ENCODE assay signal across 1 cellular context in the genomic region with DNA sequence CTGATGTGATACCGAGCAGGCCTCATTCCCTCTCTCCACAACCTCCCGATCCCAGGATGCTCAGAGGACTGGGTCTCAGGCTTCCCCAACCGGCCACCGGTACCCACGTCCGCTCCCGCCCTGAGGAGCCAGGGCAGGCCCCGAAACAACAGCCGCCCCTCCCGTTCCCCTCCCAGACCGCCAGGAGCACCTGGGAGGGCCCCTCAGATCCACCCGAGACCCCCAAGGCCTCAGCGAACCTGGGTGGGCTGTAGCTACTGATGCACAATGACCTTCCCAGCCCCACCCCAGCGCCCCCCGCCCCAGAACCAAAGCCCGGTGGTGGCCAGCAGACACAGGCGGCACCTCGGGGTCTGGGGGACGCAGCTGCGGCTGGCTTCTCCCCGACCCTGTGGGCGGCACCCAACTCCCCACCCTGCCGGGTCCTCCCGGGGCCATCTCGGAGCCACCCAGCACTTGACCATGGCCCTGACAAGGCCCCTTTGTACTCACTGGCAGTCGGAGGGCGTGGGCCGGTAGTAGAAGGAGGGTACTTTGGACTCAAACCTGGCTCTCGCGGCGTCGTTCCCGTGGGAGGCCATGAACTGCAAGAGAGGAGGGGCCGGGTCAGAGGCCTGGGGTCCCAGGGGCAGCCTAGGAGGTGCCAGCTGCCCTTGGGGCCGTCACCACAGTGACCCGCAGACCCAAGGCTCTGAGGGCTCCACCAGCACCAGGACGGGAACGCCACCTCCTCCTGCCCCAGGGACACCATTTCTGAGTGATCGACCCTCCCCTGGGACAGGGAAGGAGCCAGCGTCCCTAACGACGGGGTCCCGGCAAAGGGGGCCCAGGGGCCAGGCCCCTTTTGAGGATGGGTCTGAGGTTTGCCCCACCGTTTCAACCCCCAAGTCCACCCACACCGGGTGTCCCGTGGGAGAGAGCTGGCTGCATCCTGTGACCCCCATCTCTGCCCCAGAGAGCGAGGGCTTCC.
TF ChIP-seq lines count a peak whose summit lies in the region.

No MANE protein-coding gene starts in this region.

TF ChIP-seq in HepG2, 621 proteins besides CTCF, POLR2A, EP300 and RAD21 (continued from another document and continues in another):
- TF ChIP-seq ZNF407 (CRISPR knock-in tag; IDR thresholded peaks at IDR 0.05; ENCODE audit: not compliant biosample characterization), result no peak
- peak; percentile 95 for TF ChIP-seq HNRNPL (IDR thresholded peaks at IDR 0.05; ENCODE audit: low read depth, low read length)
- no peak for TF ChIP-seq TOE1 (CRISPR knock-in tag; IDR thresholded peaks at IDR 0.05)
- TF ChIP-seq SRSF9 (IDR thresholded peaks at IDR 0.05; ENCODE audit: borderline replicate concordance, insufficient read depth, low read depth, low read length, poor library complexity, severe bottlenecking), result no peak
- no peak for TF ChIP-seq XBP1 (CRISPR knock-in tag; IDR thresholded peaks at IDR 0.05)
- TF ChIP-seq SYNCRIP (IDR thresholded peaks at IDR 0.05; ENCODE audit: insufficient read depth, low read depth, low read length), result no peak
- no peak for TF ChIP-seq KLF6 (CRISPR knock-in tag; IDR thresholded peaks at IDR 0.05)
- TF ChIP-seq GLMP (CRISPR knock-in tag; IDR thresholded peaks at IDR 0.05; ENCODE audit: borderline replicate concordance), result no peak
- TF ChIP-seq ZSCAN5A (CRISPR knock-in tag; IDR thresholded peaks at IDR 0.05; ENCODE audit: borderline replicate concordance), result no peak; the same call in 1 of the 2 replicates
- TF ChIP-seq MYNN (CRISPR knock-in tag; IDR thresholded peaks at IDR 0.05; ENCODE audit: low read depth), result no peak
- TF ChIP-seq POLR2G (IDR thresholded peaks at IDR 0.05; ENCODE audit: low read depth, low read length), result peak; percentile 91
- peak; percentile 51; the same call in 1 of the 2 replicates for TF ChIP-seq ZC3H13 (CRISPR knock-in tag; IDR thresholded peaks at IDR 0.05)
- no peak for TF ChIP-seq NONO (IDR thresholded peaks at IDR 0.05)
- peak; percentile 94 for TF ChIP-seq NONO (CRISPR knock-in tag; conservative IDR thresholded peaks at IDR 0.05)
- TF ChIP-seq ZBTB8A (CRISPR knock-in tag; IDR thresholded peaks at IDR 0.05; ENCODE audit: borderline replicate concordance, low read depth), result no peak
- TF ChIP-seq ZNF280B (CRISPR knock-in tag; IDR thresholded peaks at IDR 0.05; ENCODE audit: borderline replicate concordance), result no peak
- no peak for TF ChIP-seq ZNF276 (CRISPR knock-in tag; IDR thresholded peaks at IDR 0.05; ENCODE audit: low read depth)
- TF ChIP-seq, protein P1, sequence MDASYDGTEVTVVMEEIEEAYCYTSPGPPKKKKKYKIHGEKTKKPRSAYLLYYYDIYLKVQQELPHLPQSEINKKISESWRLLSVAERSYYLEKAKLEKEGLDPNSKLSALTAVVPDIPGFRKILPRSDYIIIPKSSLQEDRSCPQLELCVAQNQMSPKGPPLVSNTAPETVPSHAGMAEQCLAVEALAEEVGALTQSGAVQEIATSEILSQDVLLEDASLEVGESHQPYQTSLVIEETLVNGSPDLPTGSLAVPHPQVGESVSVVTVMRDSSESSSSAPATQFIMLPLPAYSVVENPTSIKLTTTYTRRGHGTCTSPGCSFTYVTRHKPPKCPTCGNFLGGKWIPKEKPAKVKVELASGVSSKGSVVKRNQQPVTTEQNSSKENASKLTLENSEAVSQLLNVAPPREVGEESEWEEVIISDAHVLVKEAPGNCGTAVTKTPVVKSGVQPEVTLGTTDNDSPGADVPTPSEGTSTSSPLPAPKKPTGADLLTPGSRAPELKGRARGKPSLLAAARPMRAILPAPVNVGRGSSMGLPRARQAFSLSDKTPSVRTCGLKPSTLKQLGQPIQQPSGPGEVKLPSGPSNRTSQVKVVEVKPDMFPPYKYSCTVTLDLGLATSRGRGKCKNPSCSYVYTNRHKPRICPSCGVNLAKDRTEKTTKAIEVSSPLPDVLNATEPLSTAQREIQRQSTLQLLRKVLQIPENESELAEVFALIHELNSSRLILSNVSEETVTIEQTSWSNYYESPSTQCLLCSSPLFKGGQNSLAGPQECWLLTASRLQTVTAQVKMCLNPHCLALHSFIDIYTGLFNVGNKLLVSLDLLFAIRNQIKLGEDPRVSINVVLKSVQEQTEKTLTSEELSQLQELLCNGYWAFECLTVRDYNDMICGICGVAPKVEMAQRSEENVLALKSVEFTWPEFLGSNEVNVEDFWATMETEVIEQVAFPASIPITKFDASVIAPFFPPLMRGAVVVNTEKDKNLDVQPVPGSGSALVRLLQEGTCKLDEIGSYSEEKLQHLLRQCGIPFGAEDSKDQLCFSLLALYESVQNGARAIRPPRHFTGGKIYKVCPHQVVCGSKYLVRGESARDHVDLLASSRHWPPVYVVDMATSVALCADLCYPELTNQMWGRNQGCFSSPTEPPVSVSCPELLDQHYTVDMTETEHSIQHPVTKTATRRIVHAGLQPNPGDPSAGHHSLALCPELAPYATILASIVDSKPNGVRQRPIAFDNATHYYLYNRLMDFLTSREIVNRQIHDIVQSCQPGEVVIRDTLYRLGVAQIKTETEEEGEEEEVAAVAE (CRISPR knock-in tag; IDR thresholded peaks at IDR 0.05; ENCODE audit: borderline replicate concordance), result 0 out of 2 replicates have a peak, but pooled peaks have one; percentile 30
- no peak for TF ChIP-seq ZEB1 (IDR thresholded peaks at IDR 0.05; ENCODE audit: insufficient replicate concordance, low read depth)
- no peak; the same call in 1 of the 2 replicates for TF ChIP-seq IRX3 (CRISPR knock-in tag; IDR thresholded peaks at IDR 0.05; ENCODE audit: borderline replicate concordance, low read depth)
- TF ChIP-seq GATAD1 (CRISPR knock-in tag; IDR thresholded peaks at IDR 0.05), result no peak
- TF ChIP-seq ZNF615 (CRISPR knock-in tag; IDR thresholded peaks at IDR 0.05; ENCODE audit: borderline replicate concordance), result no peak
- no peak for TF ChIP-seq ZNF749 (CRISPR knock-in tag; IDR thresholded peaks at IDR 0.05; ENCODE audit: borderline replicate concordance)
- no peak for TF ChIP-seq ZNF737 (CRISPR knock-in tag; IDR thresholded peaks at IDR 0.05; ENCODE audit: borderline replicate concordance)
- no peak for TF ChIP-seq ZNF556 (CRISPR knock-in tag; IDR thresholded peaks at IDR 0.05; ENCODE audit: borderline replicate concordance)
- TF ChIP-seq HNRNPUL1 (IDR thresholded peaks at IDR 0.05; ENCODE audit: low read depth, low read length), result no peak
- peak; percentile 47; the same call in 1 of the 2 replicates for TF ChIP-seq FOXK1 (CRISPR knock-in tag; IDR thresholded peaks at IDR 0.05; ENCODE audit: borderline replicate concordance, low read depth)
- TF ChIP-seq ZNF337 (CRISPR knock-in tag; IDR thresholded peaks at IDR 0.05; ENCODE audit: borderline replicate concordance, low read depth), result 0 out of 2 replicates have a peak, but pooled peaks have one; percentile 55
- TF ChIP-seq ZSCAN20 (CRISPR knock-in tag; IDR thresholded peaks at IDR 0.05; ENCODE audit: borderline replicate concordance), result no peak
- TF ChIP-seq ZNF180 (CRISPR knock-in tag; IDR thresholded peaks at IDR 0.05; ENCODE audit: borderline replicate concordance, low read depth), result no peak
- peak; percentile 22; the same call in 1 of the 2 replicates for TF ChIP-seq ZBTB33 (CRISPR knock-in tag; IDR thresholded peaks at IDR 0.05)
